8 cellular contexts compared by ENCODE assay signal in the genomic region with DNA sequence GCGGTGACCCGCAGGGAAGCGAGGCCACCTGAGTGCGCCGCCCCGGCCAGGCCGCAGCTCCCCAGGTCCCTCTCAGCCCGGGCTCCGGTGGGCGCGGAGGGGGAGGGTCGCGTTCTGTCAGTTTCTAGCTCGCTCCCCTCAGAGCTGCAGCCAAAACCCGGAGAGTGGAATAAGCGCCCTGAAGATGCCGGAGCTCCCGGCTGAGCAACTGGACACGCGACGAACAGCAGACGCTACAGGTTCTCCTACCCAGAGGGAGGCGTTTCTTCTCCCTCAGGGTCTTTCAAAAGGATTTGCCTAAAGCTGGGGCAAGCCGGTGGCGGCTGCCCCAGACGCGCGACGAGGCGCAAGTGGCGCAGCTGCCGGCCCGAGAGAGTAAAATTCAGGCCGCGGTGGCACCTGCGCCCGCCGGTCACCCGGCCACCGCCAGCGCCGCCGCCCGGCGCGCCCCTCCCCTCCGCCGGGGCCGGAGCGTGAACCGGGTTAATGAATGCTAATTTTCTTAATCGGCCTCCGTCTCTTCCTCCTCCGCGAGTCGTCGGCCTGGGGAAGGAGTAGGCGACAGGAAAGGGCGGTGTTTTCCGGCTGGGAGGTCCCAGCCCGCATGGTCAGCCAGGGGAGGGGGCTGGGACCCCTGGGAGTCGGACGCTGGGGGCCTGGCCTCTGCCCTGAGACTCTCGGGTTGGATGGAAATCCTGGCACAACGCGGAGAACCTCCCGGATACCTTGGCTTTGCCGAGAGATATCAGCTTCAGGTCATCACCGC. TPM values are rescaled to one million over a fixed set of nuclear protein-coding genes. Genes with fewer than 3 reads are reported as not detected.
DNase-seq lines count a peak whose midpoint lies in the region; ATAC-seq, FAIRE-seq and TF ChIP-seq lines count a peak whose summit lies in the region.

No MANE protein-coding gene starts in this region.

- no peaks in the 10 kb centered on the region for H4K20me1 ChIP-seq in GM12878 (ENCODE audit: control insufficient read depth, insufficient read depth)

- no TSS peak for BruUV-seq in GM12878 (replicated peaks; lab: Mats Ljungman, UMichigan)

- DNase-seq in NCI-H1694 treated with DMSO at 0.1 percent for 48 hours (lab: John Stamatoyannopoulos, UW) (peak; percentile 55), T-helper 22 cell (ENCODE audit: low read depth) (peak; percentile 43), GM12878 (ENCODE audit: low read depth, low spot score) (no peak), iPS DF 19.7 (ENCODE audit: low read depth, low spot score) (peak; percentile 91), sigmoid colon (peak; percentile 82), pons (ENCODE audit: low spot score) (no peak)

- TF ChIP-seq EP300 in GM12878 (IDR thresholded peaks at IDR 0.05; ENCODE audit: borderline replicate concordance in 1 of 2, control insufficient read depth in 1 of 2, low read depth in 2 of 2, low read length in 2 of 2) (no peak), sigmoid colon (IDR thresholded peaks at IDR 0.05) (peak in 1 of 4 donors; percentile 4)

- ATAC-seq in GM18502 (IDR thresholded peaks at IDR 0.05; ENCODE audit: poor library complexity, unreplicated experiment), result peak; percentile 49
- ATAC-seq in HG02840 (IDR thresholded peaks at IDR 0.05; ENCODE audit: low FRiP score, unreplicated experiment), result peak; percentile 51
- ATAC-seq in GM12878, result peak; percentile 58

- RAD21 ChIA-PET in GM12878 (lab: Charles Lee; ENCODE audit: unreplicated experiment), result interaction anchor here (0.6 to 7.8 kb wide), 14 partner anchors 15 to 258 kb away, joined by 3 to 122 read pairs (median 4); no protein-coding TSS in a partner anchor

- SMC1A ChIA-PET in GM12878 (lab: Charles Lee; ENCODE audit: uncharacterized antibody, unreplicated experiment), result interaction anchor here (0.7 to 14.0 kb wide), 8 partner anchors 16 to 257 kb away, joined by 3 to 246 read pairs (median 5); no protein-coding TSS in a partner anchor

- H3K79me2 ChIP-seq in GM12878 (ENCODE audit: control insufficient read depth, insufficient read depth, low read length), result peaks cover 48% of the 10 kb centered on the region

- H3K36me3 ChIP-seq in GM12878 (ENCODE audit: control insufficient read depth in 2 of 2, insufficient read depth in 2 of 2, low read length in 1 of 2) (0 out of 4 replicates have a peak, but pooled peaks cover 0 to 2% of the 10 kb centered on the region in 2 experiments), sigmoid colon (no peaks in the 10 kb centered on the region)

- peak; percentile 51; the same call in 1 of the 2 replicates for TF ChIP-seq POLR2A in GM12878 (IDR thresholded peaks at IDR 0.05; ENCODE audit: low read depth, low read length)
- peak; percentile 24 to 25 for TF ChIP-seq POLR2A in sigmoid colon (IDR thresholded peaks at IDR 0.05)

- intact Hi-C loops in GM12878 (cut with micrococcal nuclease; ENCODE audit: unreplicated experiment) (loop anchor here (5.0 kb wide), 1 partner anchor 220 kb away; no protein-coding TSS in a partner anchor), sigmoid colon (cut with DNase I) (loop anchor here (2.0 to 5.0 kb wide), 3 partner anchors 161 to 200 kb away; no protein-coding TSS in a partner anchor)

- no peak for TF ChIP-seq RAD21 in GM12878 (IDR thresholded peaks at IDR 0.05; ENCODE audit: insufficient read depth, low read depth, low read length)

- peak overlapping the region; percentile 93 for H3K4me2 ChIP-seq in GM12878 (ENCODE audit: control insufficient read depth, insufficient read depth)

- no peaks in the 10 kb centered on the region for H3K9me3 ChIP-seq in GM12878 (replicated peaks; ENCODE audit: control insufficient read depth, insufficient read depth, low read length)
- H3K9me3 ChIP-seq in sigmoid colon, result no peaks in the 10 kb centered on the region

- CTCF ChIA-PET in GM12878 (lab: Yijun Ruan, JAX), result interaction anchor here (0.7 to 1.6 kb wide), 6 partner anchors 19 to 256 kb away, joined by 3 to 6 read pairs (median 4); no protein-coding TSS in a partner anchor

- H3K4me3 ChIP-seq in GM12878 (peak overlapping the region; percentile 87), sigmoid colon (peak overlapping the region; percentile 83 to 97 (median 94))

- POLR2A ChIA-PET in GM12878 (lab: Charles Lee), result interaction anchor here (0.8 to 9.9 kb wide), 6 partner anchors 16 to 205 kb away, joined by 3 to 171 read pairs (median 4); no protein-coding TSS in a partner anchor

- no peak for FAIRE-seq in GM12878 (lab: Jason Lieb, UNC)

- peak overlapping the region; percentile 84 for H3K9ac ChIP-seq in GM12878 (ENCODE audit: control insufficient read depth, insufficient read depth, low read length)

- H3K4me1 ChIP-seq in GM12878 (ENCODE audit: control insufficient read depth, insufficient read depth, low read length) (no peaks in the 10 kb centered on the region; the same call in 1 of the 2 replicates), sigmoid colon (peaks cover 0 to 40% (median 16%) of the 10 kb centered on the region in 4 donors)

- TF ChIP-seq CTCF in GM12878 (IDR thresholded peaks at IDR 0.05 in 2 of 3, conservative IDR thresholded peaks at IDR 0.05 in 1 of 3; ENCODE audit: control insufficient read depth in 2 of 3, extremely low read depth in 1 of 3, insufficient read depth in 1 of 3, low read depth in 3 of 3, low read length in 3 of 3), result no peak
- TF ChIP-seq CTCF in sigmoid colon (IDR thresholded peaks at IDR 0.05), result no peak

- in situ Hi-C loops in GM12878 (cut with MboI), result no loop called here

- H3K27ac ChIP-seq in GM12878 (ENCODE audit: control insufficient read depth, insufficient read depth) (peak overlapping the region; percentile 77), sigmoid colon (peak overlapping the region; percentile 93 to 99 (median 96))

- WGBS in GM12878 (ENCODE audit: insufficient coverage, insufficient replicate concordance, low lambda C conversion rate, missing lambda C conversion rate), result 1% methylated on average over 69 of the region's 69 CpGs
- WGBS in sigmoid colon, 2 donors, result 1% methylated on average over 69 of the region's 69 CpGs

- H3K27me3 ChIP-seq in GM12878 (replicated peaks in 1 of 2; ENCODE audit: control insufficient read depth in 2 of 2, insufficient read depth in 2 of 2, low read length in 1 of 2) (no peaks in the 10 kb centered on the region), sigmoid colon (no peaks in the 10 kb centered on the region)

- peak overlapping the region; percentile 89 for H2AFZ ChIP-seq in GM12878 (ENCODE audit: control insufficient read depth, low read depth, low read length)

TF ChIP-seq in GM12878, 131 proteins besides CTCF, POLR2A, EP300 and RAD21 (continues in another document):
- TF ChIP-seq POLR2AphosphoS2 (IDR thresholded peaks at IDR 0.05; ENCODE audit: low read depth, low read length), result no peak
- peak; percentile 77 for TF ChIP-seq IKZF1 (conservative IDR thresholded peaks at IDR 0.05)
- TF ChIP-seq BRCA1 (IDR thresholded peaks at IDR 0.05; ENCODE audit: low read depth, low read length), result no peak
- 0 out of 3 replicates have a peak, but pooled peaks have one; percentile 7 for TF ChIP-seq POU2F2 (IDR thresholded peaks at IDR 0.05; ENCODE audit: borderline replicate concordance, low read depth, low read length)
- peak; percentile 78; the same call in 1 of the 2 replicates for TF ChIP-seq DPF2 (IDR thresholded peaks at IDR 0.05)
- TF ChIP-seq CHD4 (IDR thresholded peaks at IDR 0.05), result no peak
- TF ChIP-seq SPI1 (IDR thresholded peaks at IDR 0.05; ENCODE audit: borderline replicate concordance, insufficient read depth, low read depth, low read length), result no peak
- TF ChIP-seq TAF1 (IDR thresholded peaks at IDR 0.05; ENCODE audit: borderline replicate concordance, low read depth, low read length), result 0 out of 2 replicates have a peak, but pooled peaks have one; percentile 33
- TF ChIP-seq GATAD2B (conservative IDR thresholded peaks at IDR 0.05; ENCODE audit: low read depth), result peak; percentile 72
- TF ChIP-seq, protein P1, sequence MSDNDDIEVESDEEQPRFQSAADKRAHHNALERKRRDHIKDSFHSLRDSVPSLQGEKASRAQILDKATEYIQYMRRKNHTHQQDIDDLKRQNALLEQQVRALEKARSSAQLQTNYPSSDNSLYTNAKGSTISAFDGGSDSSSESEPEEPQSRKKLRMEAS (IDR thresholded peaks at IDR 0.05; ENCODE audit: low read depth, low read length), result no peak
- TF ChIP-seq, protein P2, sequence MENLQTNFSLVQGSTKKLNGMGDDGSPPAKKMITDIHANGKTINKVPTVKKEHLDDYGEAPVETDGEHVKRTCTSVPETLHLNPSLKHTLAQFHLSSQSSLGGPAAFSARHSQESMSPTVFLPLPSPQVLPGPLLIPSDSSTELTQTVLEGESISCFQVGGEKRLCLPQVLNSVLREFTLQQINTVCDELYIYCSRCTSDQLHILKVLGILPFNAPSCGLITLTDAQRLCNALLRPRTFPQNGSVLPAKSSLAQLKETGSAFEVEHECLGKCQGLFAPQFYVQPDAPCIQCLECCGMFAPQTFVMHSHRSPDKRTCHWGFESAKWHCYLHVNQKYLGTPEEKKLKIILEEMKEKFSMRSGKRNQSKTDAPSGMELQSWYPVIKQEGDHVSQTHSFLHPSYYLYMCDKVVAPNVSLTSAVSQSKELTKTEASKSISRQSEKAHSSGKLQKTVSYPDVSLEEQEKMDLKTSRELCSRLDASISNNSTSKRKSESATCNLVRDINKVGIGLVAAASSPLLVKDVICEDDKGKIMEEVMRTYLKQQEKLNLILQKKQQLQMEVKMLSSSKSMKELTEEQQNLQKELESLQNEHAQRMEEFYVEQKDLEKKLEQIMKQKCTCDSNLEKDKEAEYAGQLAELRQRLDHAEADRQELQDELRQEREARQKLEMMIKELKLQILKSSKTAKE (IDR thresholded peaks at IDR 0.05; ENCODE audit: low read depth, poor library complexity, severe bottlenecking), result peak; percentile 16

RNA-seq across cellular contexts. Expression of gene CDC42EP3, which starts 0.8 kb away (rescaled TPM):
- total RNA-seq in GM12878 (2013; cell fraction: nucleolus; rRNA removed), result 36.3 and 37.4 TPM in 2 replicates
- total RNA-seq in GM12878 (2014; rRNA removed) (36.2 and 36.9 TPM in 2 replicates), GM12878 (2014; rRNA removed; fragmentation: Illumina TruSeq; extraction: Trizol) (44.6 and 46.5 TPM in 2 replicates), GM12878 (2021) (63.1 and 67.6 TPM in 2 replicates), sigmoid colon (10 to 100 TPM; 41.1 to 84.5 (median 44.8) TPM)
- polyA plus RNA-seq in GM12878 (2011; ENCODE audit: low read depth), result 8.8 TPM
- polyA plus RNA-seq in GM12878 (2011; rRNA removed) (47.3 and 47.4 TPM in 2 replicates), GM12878 (2014; fragmentation: Illumina TruSeq; extraction: Trizol) (86.9 and 109 TPM in 2 replicates), GM12878 (2014; fragmentation: Nextera tagmentation; extraction: Ambion mirVana) (10 to 100 TPM; 11.8 to 16.1 TPM), GM12878 (2014; rRNA removed) (59.1 and 61.4 TPM in 2 replicates), GM12878 (2016; fragmentation: Nextera tagmentation; extraction: Ambion mirVana) (10 to 100 TPM; 58.4 to 66.1 TPM), sigmoid colon (10 to 100 TPM; 10.9 to 20.4 (median 11.8) TPM)
- 51.0 and 62.8 TPM in 2 replicates for polyA plus RNA-seq in GM12878 (2011; cell fraction: cytosol; rRNA removed)
- polyA plus RNA-seq in GM12878 (2011; cell fraction: nucleus; rRNA removed), result 33.6 and 47.7 TPM in 2 replicates
- polyA plus RNA-seq in GM12878 (2012), result 13.6 and 28.5 TPM in 2 replicates
- polyA minus RNA-seq in GM12878 (2011; rRNA and poly(A)+ RNA removed), result 32.6 and 52.1 TPM in 2 replicates
- polyA minus RNA-seq in GM12878 (2011; cell fraction: cytosol; rRNA and poly(A)+ RNA removed), result 18.0 and 24.0 TPM in 2 replicates
- polyA minus RNA-seq in GM12878 (2011; cell fraction: nucleus; rRNA and poly(A)+ RNA removed), result 19.7 and 24.1 TPM in 2 replicates

Comparison
In these comparisons a context has a peak if more than half of its experiments do, and no peak if none do; other contexts are left out.
1. DNase-seq: peak in NCI-H1694 treated with DMSO at 0.1 percent for 48 hours (single experiment), T-helper 22 cell (single experiment), iPS DF 19.7 (single experiment) and sigmoid colon (single experiment); none in GM12878 (single experiment) and pons (single experiment).
2. Peak in every context shown above with its lines, with median percentiles within 50 percentile points of each other: ATAC-seq.